11 cellular contexts compared by ENCODE assay signal in genomic region chr5:28397502-28397941, GRCh38.
A peak's percentile ranks its signal among the peaks of the same experiment; 100 is the strongest.
DNase-seq lines count a peak whose midpoint lies in the region; ATAC-seq and TF ChIP-seq lines count a peak whose summit lies in the region.
"Had no signal": no experiment of that assay in that cellular context is flagged by ENCODE, and none has a peak within 500 bp of the region (broad histone marks: within the 10 kb centered on the region; RNA-seq: fewer than 3 reads in every experiment).

No MANE protein-coding gene starts in this region.

- TF ChIP-seq CTCF in kidney epithelial cell (IDR thresholded peaks at IDR 0.05; ENCODE audit: insufficient read depth, low read length, poor library complexity, severe bottlenecking): no peak
- TF ChIP-seq CTCF in type B pancreatic cell (conservative IDR thresholded peaks at IDR 0.05): no peak

- H3K9me3 ChIP-seq in T-helper 17 cell (ENCODE audit: control insufficient read depth, low read length, poor library complexity, severe bottlenecking): no peaks in the 10 kb centered on the region

- H3K27ac Mint-ChIP-seq in type B pancreatic cell (peak overlapping the region; percentile 99), T-helper 17 cell (no peak overlapping the region)
- H3K27ac Mint-ChIP-seq: immature natural killer cell; T-helper 1 cell treated with Interleukin-12 subunit alpha and Interleukin-12 subunit beta and Interleukin-4 antibody, amounts not matched to agents 30 μg/mL and 1 μg/mL, for 36 hours had no signal

- H3K4me1 Mint-ChIP-seq in type B pancreatic cell (ENCODE audit: unreplicated experiment): peaks cover 14% of the 10 kb centered on the region
- no peaks in the 10 kb centered on the region for H3K4me1 Mint-ChIP-seq in T-helper 17 cell
- H3K4me1 Mint-ChIP-seq: immature natural killer cell had no signal

- no peak overlapping the region for H3K4me3 ChIP-seq in kidney epithelial cell (ENCODE audit: low read depth, low read length)

- H3K9me3 Mint-ChIP-seq in type B pancreatic cell: no peaks in the 10 kb centered on the region

- H3K36me3 Mint-ChIP-seq in type B pancreatic cell (no peaks in the 10 kb centered on the region), T-helper 17 cell (ENCODE audit: low read depth) (no peaks in the 10 kb centered on the region)

- peak; percentile 90 for DNase-seq in astrocyte of the hippocampus (ENCODE audit: low read depth, low spot score)
- DNase-seq in kidney epithelial cell (ENCODE audit: low read depth): peak; percentile 83
- DNase-seq in type B pancreatic cell (ENCODE audit: extremely low spot score, unreplicated experiment): no peak
- no peak for DNase-seq in T-helper 17 cell
- DNase-seq in activated T-cell treated with anti-CD3 and anti-CD28 coated beads for 4 hours: no peak
- DNase-seq: activated effector memory CD4-positive, alpha-beta T cell treated with anti-CD3 and anti-CD28 coated beads, Interleukin-2, amount 50 U/mL, for 16 hours; immature natural killer cell; NCI-H2107 had no signal

- H3K4me3 Mint-ChIP-seq in type B pancreatic cell (peak overlapping the region; percentile 80), T-helper 17 cell (no peak overlapping the region)
- H3K4me3 Mint-ChIP-seq: immature natural killer cell; T-helper 1 cell treated with Interleukin-12 subunit alpha and Interleukin-12 subunit beta and Interleukin-4 antibody, amounts not matched to agents 30 μg/mL and 1 μg/mL, for 36 hours had no signal

- no peaks in the 10 kb centered on the region for H3K27me3 ChIP-seq in kidney epithelial cell (ENCODE audit: control insufficient read depth, insufficient read depth, low read length)

- no peaks in the 10 kb centered on the region for H3K27me3 Mint-ChIP-seq in type B pancreatic cell
- H3K27me3 Mint-ChIP-seq in T-helper 17 cell: no peaks in the 10 kb centered on the region

- TF ChIP-seq EP300 in Ishikawa (IDR thresholded peaks at IDR 0.05; ENCODE audit: borderline replicate concordance): peak; percentile 95

- peak; percentile 3; the same call in 1 of the 2 replicates for TF ChIP-seq RAD21 in Ishikawa (IDR thresholded peaks at IDR 0.05; ENCODE audit: low read depth)

- H3K36me3 ChIP-seq in kidney epithelial cell (ENCODE audit: control insufficient read depth, insufficient read depth, low read length): no peaks in the 10 kb centered on the region

- ATAC-seq in T-helper 17 cell (no peak), HG02642 (IDR thresholded peaks at IDR 0.05; ENCODE audit: poor library complexity, unreplicated experiment) (no peak)

TF ChIP-seq in Ishikawa, 13 proteins besides CTCF, POLR2A, EP300 and RAD21:
- TF ChIP-seq MAX (IDR thresholded peaks at IDR 0.05) (no peak), TCF12 (IDR thresholded peaks at IDR 0.05; ENCODE audit: low read depth) (peak; percentile 95), USF1 (IDR thresholded peaks at IDR 0.05) (0 out of 2 replicates have a peak, but pooled peaks have one; percentile 20), CEBPB (IDR thresholded peaks at IDR 0.05) (0 out of 2 replicates have a peak, but pooled peaks have one; percentile 36), REST (IDR thresholded peaks at IDR 0.05; ENCODE audit: low read depth) (no peak), YY1 (IDR thresholded peaks at IDR 0.05; ENCODE audit: low read depth) (0 out of 2 replicates have a peak, but pooled peaks have one; percentile 70), FOXM1 (IDR thresholded peaks at IDR 0.05; ENCODE audit: borderline replicate concordance, low read depth) (peak; percentile 94), EGR1 (IDR thresholded peaks at IDR 0.05) (peak; percentile 86), ZBTB7A (IDR thresholded peaks at IDR 0.05; ENCODE audit: low read depth) (no peak), NFIC (IDR thresholded peaks at IDR 0.05) (peak; percentile 84), TEAD4 (IDR thresholded peaks at IDR 0.05) (peak; percentile 96)
TF ChIP-seq in Ishikawa: peak in this region for 8.

Comparison
In these comparisons a context has a peak if more than half of its experiments do, and no peak if none do; other contexts are left out.
1. DNase-seq: peak in astrocyte of the hippocampus (single experiment) and kidney epithelial cell (single experiment); none in type B pancreatic cell (single experiment), T-helper 17 cell (0 of 3) and activated T-cell treated with anti-CD3 and anti-CD28 coated beads for 4 hours (single experiment).